13 cellular contexts compared by ENCODE assay signal in genomic region chr2:57864926-57865325, GRCh38.
DNase-seq lines count a peak whose midpoint lies in the region; ATAC-seq, FAIRE-seq and TF ChIP-seq lines count a peak whose summit lies in the region.
"Had no signal": no experiment of that assay in that cellular context is flagged by ENCODE, and none has a peak within 500 bp of the region (broad histone marks: within the 10 kb centered on the region; RNA-seq: fewer than 3 reads in every experiment).

No MANE protein-coding gene starts in this region.

- FAIRE-seq in kidney (lab: Jason Lieb, UNC) = peak; percentile 70
- FAIRE-seq: GM19239, H54 had no signal

- H3K4me1 ChIP-seq in kidney (ENCODE audit: control insufficient read depth in 1 of 2, insufficient read depth in 1 of 2, low read depth in 1 of 2, low read length in 2 of 2) = no peaks in the 10 kb centered on the region

- H3K9ac ChIP-seq in kidney (ENCODE audit: low read length in 2 of 2) = no peak overlapping the region

- H3K4me3 ChIP-seq in kidney (ENCODE audit: low read length in 2 of 2) = no peak overlapping the region

- intact Hi-C loops in kidney (cut with DNase I) = no loop called here

- no peak for ATAC-seq in HG03108 (IDR thresholded peaks at IDR 0.05; ENCODE audit: unreplicated experiment)
- ATAC-seq: CD8-positive, alpha-beta T cell had no signal

- H3K9me3 ChIP-seq in kidney (ENCODE audit: control insufficient read depth in 1 of 2, low read length in 2 of 2) = no peaks in the 10 kb centered on the region

- H3K27ac ChIP-seq in kidney (ENCODE audit: low read depth in 2 of 2, low read length in 2 of 2) = no peak overlapping the region

- DNase-seq in M059J (ENCODE audit: low read depth) (peak; percentile 18), dermis blood vessel endothelial cell (peak; percentile 69), kidney (no peak), NCI-H69 (lab: John Stamatoyannopoulos, UW) (no peak), medulla oblongata (ENCODE audit: extremely low spot score) (no peak)
- DNase-seq: CD8-positive, alpha-beta T cell; COR-L47; DND-41; GDM1; IMR-90 had no signal

- TF ChIP-seq CTCF in kidney (IDR thresholded peaks at IDR 0.05; ENCODE audit: borderline replicate concordance, extremely low read depth, insufficient read depth) = no peak

- H3K36me3 ChIP-seq in kidney (ENCODE audit: control insufficient read depth in 1 of 2, insufficient read depth in 2 of 2, low read length in 2 of 2) = no peaks in the 10 kb centered on the region

Comparison
In these comparisons a context has a peak if more than half of its experiments do, and no peak if none do; other contexts are left out.
1. DNase-seq: peak in M059J (single experiment) and dermis blood vessel endothelial cell (single experiment); none in kidney (single experiment), NCI-H69 (single experiment) and medulla oblongata (single experiment).